Comparison of ENCODE assay signal across 8 cellular contexts in genomic region chr1:218165687-218166088, GRCh38.
A peak's percentile ranks its signal among the peaks of the same experiment; 100 is the strongest.
DNase-seq lines count a peak whose midpoint lies in the region; ATAC-seq, FAIRE-seq and TF ChIP-seq lines count a peak whose summit lies in the region.

No MANE protein-coding gene starts in this region.

- H3K4me2 ChIP-seq in H1 (ENCODE audit: insufficient read depth in 1 of 2, low read depth in 2 of 2, low read length in 2 of 2) = peak overlapping the region; percentile 94 to 98

- WGBS in H1 (ENCODE audit: extremely low coverage in 1 of 2, insufficient coverage in 1 of 2, insufficient read length in 1 of 2, insufficient replicate concordance in 2 of 2, low coverage in 1 of 2, low lambda C conversion rate in 2 of 2, missing lambda C conversion rate in 1 of 2), 2 experiments = 1% methylated on average over 10 of the region's 11 CpGs; no CpG with 5 or more reads in 1 of the 2 experiments
- WGBS in pancreas, 2 donors = 5 to 9% methylated on average over 11 of the region's 11 CpGs

- no peak for TF ChIP-seq CTCF in D721Med (IDR thresholded peaks at IDR 0.05; ENCODE audit: insufficient read depth, missing control alignments)
- TF ChIP-seq CTCF in H1 (IDR thresholded peaks at IDR 0.05; ENCODE audit: control extremely low read depth in 1 of 3, insufficient read depth in 1 of 3, low read depth in 1 of 3, low read length in 3 of 3) = no peak
- no peak for TF ChIP-seq CTCF in pancreas (IDR thresholded peaks at IDR 0.05)

- H2BK15ac ChIP-seq in H1 (ENCODE audit: low read length) = no peak overlapping the region

- H3K4me1 ChIP-seq in H1 (replicated peaks in 1 of 4; ENCODE audit: control insufficient read depth in 3 of 4, insufficient read depth in 4 of 4, low read length in 3 of 4) (peaks cover 0 to 7% (median 0%) of the 10 kb centered on the region in 4 experiments; a peak in 1 of 7 replicates), pancreas (peaks cover 0 to 5% (median 0%) of the 10 kb centered on the region in 3 donors)

- H2BK5ac ChIP-seq in H1 (ENCODE audit: low read depth, low read length) = no peak overlapping the region

- H3K79me1 ChIP-seq in H1 (ENCODE audit: low read depth, low read length) = no peaks in the 10 kb centered on the region

- H4K5ac ChIP-seq in H1 (ENCODE audit: insufficient read length, low read depth, low read length) = no peak overlapping the region

- ATAC-seq in pancreas (no peak), HG03139 (IDR thresholded peaks at IDR 0.05; ENCODE audit: unreplicated experiment) (no peak)

- H3K9ac ChIP-seq in H1 (replicated peaks in 1 of 4; ENCODE audit: extremely low read depth in 1 of 4, low read depth in 3 of 4, low read length in 3 of 4) = peak overlapping the region in 3 of 4 experiments; percentile 14 to 54 (median 36); a peak in 3 of 7 replicates

- no peak for TF ChIP-seq RAD21 in H1 (IDR thresholded peaks at IDR 0.05 in 1 of 2, conservative IDR thresholded peaks at IDR 0.05 in 1 of 2; ENCODE audit: low read depth in 2 of 2, low read length in 2 of 2)

- intact Hi-C loops in pancreas (cut with DNase I) = no loop called here

- H2AK5ac ChIP-seq in H1 (ENCODE audit: low read depth, low read length) = no peak overlapping the region

- no peak overlapping the region for H4K8ac ChIP-seq in H1 (ENCODE audit: extremely low read depth, insufficient read depth, low read length)

- FAIRE-seq in D721Med (lab: Jason Lieb, UNC) (peak; percentile 6), H1 (lab: Jason Lieb, UNC) (no peak), pancreas (lab: Jason Lieb, UNC) (no peak)

- TF ChIP-seq POLR2A in H1 (IDR thresholded peaks at IDR 0.05; ENCODE audit: control extremely low read depth in 1 of 2, low read depth in 2 of 2, low read length in 2 of 2) = no peak

- H2BK20ac ChIP-seq in H1 (ENCODE audit: low read length) = no peak overlapping the region

- peak overlapping the region; percentile 79 for H2BK120ac ChIP-seq in H1 (replicated peaks; ENCODE audit: low read depth, low read length)

- no peak overlapping the region for H2BK12ac ChIP-seq in H1 (ENCODE audit: low read depth, low read length)

- CTCF ChIA-PET in H1 (lab: Charles Lee; ENCODE audit: partially characterized antibody) = interaction anchor here (1.1 to 1.2 kb wide), 2 partner anchors 17 to 277 kb away, joined by 3 to 4 read pairs; no protein-coding TSS in a partner anchor

- no peak for TF ChIP-seq EP300 in H1 (IDR thresholded peaks at IDR 0.05; ENCODE audit: borderline replicate concordance in 1 of 2, low read depth in 2 of 2, low read length in 2 of 2)

- H3K36me3 ChIP-seq in H1 (ENCODE audit: control insufficient read depth in 2 of 4, insufficient read depth in 4 of 4, low read length in 3 of 4) (no peaks in the 10 kb centered on the region), pancreas (no peaks in the 10 kb centered on the region)

- H3K9me3 ChIP-seq in H1 (ENCODE audit: insufficient read depth in 2 of 2, low read depth in 1 of 2, low read length in 1 of 2) (no peaks in the 10 kb centered on the region), pancreas (no peaks in the 10 kb centered on the region)

- H4K20me1 ChIP-seq in H1 (replicated peaks in 1 of 2; ENCODE audit: control insufficient read depth in 1 of 2, insufficient read depth in 2 of 2, low read length in 2 of 2) = no peaks in the 10 kb centered on the region

- no peak overlapping the region for H3K18ac ChIP-seq in H1 (ENCODE audit: extremely low read depth, low read length)

- no peak overlapping the region for H3K23ac ChIP-seq in H1 (ENCODE audit: insufficient read length)

- H3K23me2 ChIP-seq in H1 (ENCODE audit: low read depth, low read length) = peaks cover 9% of the 10 kb centered on the region; the same call in 1 of the 2 replicates

- H3K27ac ChIP-seq in H1 (ENCODE audit: low read depth, low read length) (no peak overlapping the region), pancreas (no peak overlapping the region)

- H3K4me3 ChIP-seq in H1 (ENCODE audit: extremely low read depth in 1 of 4, insufficient read depth in 2 of 4, low read depth in 3 of 4, low read length in 4 of 4) (peak overlapping the region; percentile 73 to 83 (median 80)), pancreas (peak overlapping the region in 3 of 4 donors; percentile 12 to 54 (median 33))

- no peak overlapping the region for H3K14ac ChIP-seq in H1 (ENCODE audit: insufficient read length)

- DNase-seq in D721Med (ENCODE audit: insufficient read length, low spot score) (no peak), NCI-H2081 treated with DMSO at 0.1 percent for 48 hours (lab: John Stamatoyannopoulos, UW) (peak; percentile 28), H1 (ENCODE audit: low read depth in 1 of 2, low spot score in 2 of 2) (no peak), pancreas (no peak), Ammon's horn (ENCODE audit: low spot score) (no peak), kidney glomerular epithelial cell (lab: John Stamatoyannopoulos, UW) (no peak)
- no peak for DNase-seq in activated effector memory CD4-positive, alpha-beta T cell treated with Interleukin-2 at 50 U/mL for 16 hours

- no peak overlapping the region for H4K91ac ChIP-seq in H1 (replicated peaks; ENCODE audit: insufficient read length, low read length)

- no peaks in the 10 kb centered on the region for H3K79me2 ChIP-seq in H1 (ENCODE audit: control insufficient read depth in 1 of 2, insufficient read depth in 2 of 2, low read length in 2 of 2)

- H3K56ac ChIP-seq in H1 (replicated peaks; ENCODE audit: insufficient read length, low read depth, low read length) = no peak overlapping the region

- peak overlapping the region; percentile 81; the same call in 1 of the 2 replicates for H2AFZ ChIP-seq in H1 (ENCODE audit: low read length)

- POLR2A ChIA-PET in H1 (lab: Charles Lee; ENCODE audit: partially characterized antibody) = interaction anchor here (1.6 to 2.0 kb wide), 2 partner anchors 9 to 10 kb away, joined by 5 to 11 read pairs; no protein-coding TSS in a partner anchor

- no peaks in the 10 kb centered on the region; a peak in 2 of 7 replicates for H3K27me3 ChIP-seq in H1 (replicated peaks in 1 of 4; ENCODE audit: control insufficient read depth in 3 of 4, extremely low read depth in 1 of 4, insufficient read depth in 3 of 4, low read length in 3 of 4)
- H3K27me3 ChIP-seq in pancreas = peaks cover 0 to 55% (median 21%) of the 10 kb centered on the region in 4 donors

- H3K4ac ChIP-seq in H1 (replicated peaks; ENCODE audit: insufficient read length, low read depth, low read length) = no peak overlapping the region

TF ChIP-seq in H1, 55 proteins besides CTCF, POLR2A, EP300 and RAD21:
- TF ChIP-seq SIX5 (IDR thresholded peaks at IDR 0.05; ENCODE audit: low read depth, low read length) = no peak
- no peak for TF ChIP-seq TAF7 (optimal IDR thresholded peaks at IDR 0.05; ENCODE audit: borderline replicate concordance, low read depth, low read length)
- TF ChIP-seq ASH2L (IDR thresholded peaks at IDR 0.05; ENCODE audit: low read length) = no peak
- TF ChIP-seq RBBP5 (IDR thresholded peaks at IDR 0.05; ENCODE audit: borderline replicate concordance, low read depth, low read length) = no peak
- TF ChIP-seq MAFK (IDR thresholded peaks at IDR 0.05; ENCODE audit: low read depth, low read length) = no peak
- no peak for TF ChIP-seq GABPA (IDR thresholded peaks at IDR 0.05; ENCODE audit: borderline replicate concordance, insufficient read depth, low read length)
